In the genomic region with DNA sequence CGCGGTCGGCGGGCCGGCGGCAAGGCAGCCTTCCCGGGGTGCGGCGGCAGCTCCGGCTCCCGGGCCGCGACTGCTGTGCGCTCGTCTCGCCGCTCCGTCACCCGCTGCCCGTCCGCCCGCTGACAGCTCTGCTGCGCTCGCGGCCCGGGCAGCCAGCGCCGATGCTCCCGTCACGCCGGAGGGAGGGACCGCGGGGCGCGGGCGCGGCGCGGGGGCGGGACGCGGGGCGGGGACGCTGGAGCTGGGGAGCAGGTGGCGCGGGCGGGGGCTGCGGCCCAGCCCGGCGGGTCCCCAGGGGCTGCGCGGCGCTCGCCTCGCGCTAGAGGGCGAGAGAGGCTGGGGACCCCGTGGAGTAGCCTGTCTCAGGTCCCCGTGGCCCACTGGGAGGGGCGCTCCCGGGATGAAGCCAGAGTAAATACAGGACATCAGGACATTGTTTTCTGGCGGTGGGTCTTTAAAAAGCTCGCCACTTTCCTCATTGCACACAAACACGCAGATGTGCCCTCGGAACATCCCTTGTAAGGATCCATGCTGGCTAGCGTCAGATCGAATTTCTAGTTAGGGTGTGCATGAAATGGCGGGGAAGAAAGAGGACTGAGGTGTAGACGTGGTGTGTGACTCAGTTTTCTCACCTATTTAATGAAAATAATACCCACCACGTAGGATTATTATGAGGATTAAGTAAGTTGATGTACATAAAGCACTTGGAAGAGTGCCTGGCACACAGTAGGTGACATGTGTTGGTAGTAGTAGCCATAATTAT, we compare ENCODE assay signal across 8 cellular contexts. TPM values are rescaled to one million over a fixed set of nuclear protein-coding genes. Genes with fewer than 3 reads are reported as not detected.
A peak's percentile ranks its signal among the peaks of the same experiment; 100 is the strongest.
DNase-seq lines count a peak whose midpoint lies in the region; ATAC-seq, FAIRE-seq and TF ChIP-seq lines count a peak whose summit lies in the region.

TSS of gene ELAPOR2 (minus strand) at position 130 of the 763 bp plus-strand sequence. CDS start 141 bp downstream, outside the sequence.

- no peak for FAIRE-seq in astrocyte (lab: Jason Lieb, UNC)

- no peaks in the 10 kb centered on the region for H3K36me3 ChIP-seq in astrocyte (ENCODE audit: insufficient read depth, low read length)
- H3K36me3 ChIP-seq in aorta (ENCODE audit: control insufficient read depth in 1 of 2, insufficient read depth in 2 of 2, low read length in 1 of 2) = no peaks in the 10 kb centered on the region

- H3K4me2 ChIP-seq in astrocyte (ENCODE audit: low read length) = peak within 1 kb of the TSS; percentile 95

- no peaks in the 10 kb centered on the region for H3K79me2 ChIP-seq in astrocyte (ENCODE audit: insufficient read depth, low read length)

- no peak within 1 kb of the TSS for H3K27ac ChIP-seq in astrocyte (ENCODE audit: low read depth, low read length)
- H3K27ac ChIP-seq in aorta (ENCODE audit: low read depth in 1 of 2, low read length in 2 of 2) = no peak within 1 kb of the TSS

- intact Hi-C loops in aorta (cut with DNase I) = loop anchor here (5.0 to 10.0 kb wide), 3 partner anchors 127 to 165 kb away; partner anchors contain the start of gene TMEM243 (in 1 of the 2)

- H3K9me3 ChIP-seq in astrocyte (ENCODE audit: insufficient read depth, low read depth, low read length) = no peaks in the 10 kb centered on the region
- H3K9me3 ChIP-seq in aorta (ENCODE audit: control insufficient read depth, low read length) = no peaks in the 10 kb centered on the region

- H3K4me1 Mint-ChIP-seq in astrocyte (ENCODE audit: low read depth, unreplicated experiment) = peaks cover 9% of the 10 kb centered on the region

- WGBS in aorta, 2 donors = 0 to 1% methylated on average over 47 to 70 of the region's 70 CpGs

- H3K4me3 ChIP-seq in GM12875 (ENCODE audit: low read depth, low read length) (peak within 1 kb of the TSS; percentile 78), astrocyte (ENCODE audit: insufficient read depth, low read depth, low read length) (peak within 1 kb of the TSS; percentile 64), aorta (ENCODE audit: low read length in 2 of 2) (peak within 1 kb of the TSS; percentile 82 to 91)

- H3K4me1 ChIP-seq in astrocyte (ENCODE audit: insufficient read depth, low read length) = peaks cover 4% of the 10 kb centered on the region
- no peaks in the 10 kb centered on the region for H3K4me1 ChIP-seq in aorta (ENCODE audit: control insufficient read depth in 1 of 2, insufficient read depth in 2 of 2, low read length in 2 of 2)

- peak within 1 kb of the TSS; percentile 86 for H3K4me3 Mint-ChIP-seq in astrocyte (ENCODE audit: unreplicated experiment)

- H3K9ac ChIP-seq in astrocyte (ENCODE audit: low read length) = peak within 1 kb of the TSS; percentile 63

- no peaks in the 10 kb centered on the region for H3K27me3 Mint-ChIP-seq in astrocyte (ENCODE audit: low read depth, unreplicated experiment)

- no peaks in the 10 kb centered on the region for H3K36me3 Mint-ChIP-seq in astrocyte (ENCODE audit: low read depth, unreplicated experiment)

- H3K9me3 Mint-ChIP-seq in astrocyte (ENCODE audit: unreplicated experiment) = no peaks in the 10 kb centered on the region

- DNase-seq in NCI-H1417 (lab: John Stamatoyannopoulos, UW) = peak; percentile 96 to 98 (median 97)
- DNase-seq in T-helper 2 cell = peak; percentile 66 to 85 (median 73)
- peak; percentile 18 for DNase-seq in astrocyte (ENCODE audit: low read depth)
- peak; percentile 59 for DNase-seq in hepatic stellate cell (ENCODE audit: low spot score)
- peak; percentile 93 for DNase-seq in retina
- peak; percentile 74 to 93 for DNase-seq in aorta

- H2AFZ ChIP-seq in astrocyte (ENCODE audit: low read depth, low read length) = peak within 1 kb of the TSS; percentile 91

- TF ChIP-seq CTCF in GM12875 (IDR thresholded peaks at IDR 0.05; ENCODE audit: borderline replicate concordance, insufficient read depth, low read depth, low read length) (peak; percentile 80), astrocyte (IDR thresholded peaks at IDR 0.05; ENCODE audit: insufficient read depth, low read depth, low read length) (no peak)

- ATAC-seq in HG02623 (IDR thresholded peaks at IDR 0.05; ENCODE audit: unreplicated experiment) (peak; percentile 91), aorta (ENCODE audit: low FRiP score) (peak; percentile 95)

- peaks cover 3% of the 10 kb centered on the region for H3K27me3 ChIP-seq in astrocyte (ENCODE audit: insufficient read depth, low read length)
- no peaks in the 10 kb centered on the region for H3K27me3 ChIP-seq in aorta (ENCODE audit: control insufficient read depth in 1 of 2, insufficient read depth in 2 of 2, low read length in 1 of 2)

- no peaks in the 10 kb centered on the region for H4K20me1 ChIP-seq in astrocyte (ENCODE audit: insufficient read depth, low read length)

- H3K27ac Mint-ChIP-seq in astrocyte (ENCODE audit: unreplicated experiment) = peak within 1 kb of the TSS; percentile 3

RNA-seq across cellular contexts. Expression of gene ELAPOR2, which starts in this region (rescaled TPM):
- total RNA-seq in astrocyte (23.9 and 25.2 TPM in 2 replicates), aorta (10 to 100 TPM; 17.9 to 23.7 TPM)
- 1 to 10 TPM; 2.7 to 2.9 TPM for polyA plus RNA-seq in aorta

Comparison
In these comparisons a context has a peak if more than half of its experiments do, and no peak if none do; other contexts are left out.
1. DNase-seq: peak in every context shown above with its lines; median percentile 97 in NCI-H1417; 93 in retina; 84 in aorta; 73 in T-helper 2 cell; 59 in hepatic stellate cell; 18 in astrocyte.